In genomic region chr13:33691980-33692379, GRCh38 we compare ENCODE assay signal across 30 cellular contexts.
"Had no signal": no experiment of that assay in that cellular context is flagged by ENCODE, and none has a peak within 500 bp of the region (broad histone marks: within the 10 kb centered on the region; RNA-seq: fewer than 3 reads in every experiment).

No MANE protein-coding gene starts in this region.

- H3K4me2 ChIP-seq: neural progenitor cell, smooth muscle cell had no signal

- H3K79me2 ChIP-seq: parathyroid adenoma had no signal

- H3K27me3 Mint-ChIP-seq: progenitor cell of endocrine pancreas; stimulated activated memory B cell treated with anti-CD40 and anti-IgM and Interleukin-4, amounts not matched to agents 10 μg/mL and 1 μg/mL and 100 μg/mL, for 72 hours; stimulated activated naive CD8-positive, alpha-beta T cell treated with anti-CD3 and anti-CD28 coated beads, Interleukin-15, amount 100 ng/mL, for 72 hours had no signal

- DNase-seq: natural killer cell; occipital lobe; ovary; posterior cingulate gyrus; psoas muscle; right cardiac atrium; spleen; stimulated activated CD4-positive, alpha-beta T cell treated with anti-CD3 and anti-CD28 coated beads, Interleukin-12 subunit alpha, Interleukin-12 subunit beta, amount 100 ng/mL, for 4 hours; stimulated activated CD4-positive, alpha-beta T cell treated with anti-CD3 and anti-CD28 coated beads, Interleukin-1b, Interleukin-23, amount 100 ng/mL, for 48 hours; stimulated activated CD4-positive, alpha-beta T cell treated with anti-CD3 and anti-CD28 coated beads, Interleukin-4, amount 100 ng/mL, for 1 hour; stimulated activated CD4-positive, alpha-beta T cell treated with anti-CD3 and anti-CD28 coated beads, Interleukin-4, amount 100 ng/mL, for 4 hours; stimulated activated CD8-positive, alpha-beta memory T cell treated with anti-CD3 and anti-CD28 coated beads, Interleukin-4, amount 100 ng/mL, for 48 hours; stimulated activated naive CD4-positive, alpha-beta T cell; stimulated activated naive CD8-positive, alpha-beta T cell treated with anti-CD3 and anti-CD28 coated beads, Interleukin-15, amount 100 ng/mL, for 72 hours; stimulated activated naive CD8-positive, alpha-beta T cell treated with anti-CD3 and anti-CD28 coated beads, Interleukin-15, Interleukin-2, amounts not matched to agents 100 U/mL and 50 U/mL, for 24 hours; substantia nigra; thyroid gland had no signal

- H3K4me1 Mint-ChIP-seq: natural killer cell; stimulated activated memory B cell treated with anti-CD40 and anti-IgM and Interleukin-4, amounts not matched to agents 10 μg/mL and 1 μg/mL and 100 μg/mL, for 72 hours; stimulated activated naive CD8-positive, alpha-beta T cell treated with anti-CD3 and anti-CD28 coated beads, Interleukin-15, amount 100 ng/mL, for 72 hours had no signal

- H3K27me3 ChIP-seq: neural progenitor cell, ovary, spleen, suprapubic skin, thyroid gland, tibial nerve, upper lobe of left lung, vagina had no signal

- H3K36me3 Mint-ChIP-seq: natural killer cell; neural progenitor cell; stimulated activated memory B cell treated with anti-CD40 and anti-IgM and Interleukin-4, amounts not matched to agents 10 μg/mL and 1 μg/mL and 100 μg/mL, for 72 hours had no signal

- H3K4me3 Mint-ChIP-seq: natural killer cell; nephron; neural progenitor cell; stimulated activated memory B cell treated with anti-CD40 and anti-IgM and Interleukin-4, amounts not matched to agents 10 μg/mL and 1 μg/mL and 100 μg/mL, for 72 hours; stimulated activated naive CD8-positive, alpha-beta T cell treated with anti-CD3 and anti-CD28 coated beads, Interleukin-15, amount 100 ng/mL, for 72 hours had no signal

- ATAC-seq: natural killer cell; psoas muscle; right cardiac atrium; sciatic nerve; stimulated activated memory B cell treated with anti-CD40 and anti-IgM and Interleukin-4, amounts not matched to agents 10 μg/mL and 1 μg/mL and 100 μg/mL, for 72 hours; stimulated activated naive CD8-positive, alpha-beta T cell treated with anti-CD3 and anti-CD28 coated beads, Interleukin-15, amount 100 ng/mL, for 72 hours; stimulated activated naive CD8-positive, alpha-beta T cell treated with anti-CD3 and anti-CD28 coated beads, Interleukin-15, Interleukin-2, amounts not matched to agents 100 U/mL and 50 U/mL, for 24 hours had no signal

- H3K27ac ChIP-seq: neural progenitor cell, ovary, parathyroid adenoma, psoas muscle, skin epidermis, spleen, suprapubic skin, thoracic aorta, thyroid gland, tibial nerve, upper lobe of left lung, vagina had no signal

- H3K9me3 Mint-ChIP-seq: stimulated activated memory B cell treated with anti-CD40 and anti-IgM and Interleukin-4, amounts not matched to agents 10 μg/mL and 1 μg/mL and 100 μg/mL, for 72 hours; stimulated activated naive CD8-positive, alpha-beta T cell treated with anti-CD3 and anti-CD28 coated beads, Interleukin-15, amount 100 ng/mL, for 72 hours had no signal

- H3K27ac Mint-ChIP-seq: natural killer cell; neural progenitor cell; progenitor cell of endocrine pancreas; stimulated activated memory B cell treated with anti-CD40 and anti-IgM and Interleukin-4, amounts not matched to agents 10 μg/mL and 1 μg/mL and 100 μg/mL, for 72 hours; stimulated activated naive CD8-positive, alpha-beta T cell treated with anti-CD3 and anti-CD28 coated beads, Interleukin-15, amount 100 ng/mL, for 72 hours had no signal

- H3K36me3 ChIP-seq: neural progenitor cell, ovary, spleen, suprapubic skin, thoracic aorta, thyroid gland, tibial nerve, upper lobe of left lung, vagina had no signal

- H2AFZ ChIP-seq: neural progenitor cell, parathyroid adenoma had no signal

- H3K4me3 ChIP-seq: neural progenitor cell, ovary, psoas muscle, skin epidermis, smooth muscle cell, spleen, suprapubic skin, thoracic aorta, thyroid gland, tibial nerve, upper lobe of left lung, vagina had no signal

- H3K4me1 ChIP-seq: neural progenitor cell, parathyroid adenoma, psoas muscle, spleen, suprapubic skin, thyroid gland, tibial nerve, upper lobe of left lung had no signal
